9 cellular contexts compared by ENCODE assay signal in genomic region chr19:18401580-18402112, GRCh38. TPM values are rescaled to one million over a fixed set of nuclear protein-coding genes. Genes with fewer than 3 reads are reported as not detected.
DNase-seq lines count a peak whose midpoint lies in the region; ATAC-seq and TF ChIP-seq lines count a peak whose summit lies in the region.
"Had no signal": no experiment of that assay in that cellular context is flagged by ENCODE, and none has a peak within 500 bp of the region (broad histone marks: within the 10 kb centered on the region; RNA-seq: fewer than 3 reads in every experiment).

No MANE protein-coding gene starts in this region.

- ATAC-seq in activated T-helper 17 cell treated with anti-CD3 and anti-CD28 coated beads, Interleukin-2, amount 50 U/mL, for 72 hours (replicated peaks), result no peak

- H3K4me3 Mint-ChIP-seq in activated T-helper 17 cell treated with anti-CD3 and anti-CD28 coated beads, Interleukin-2, amount 50 U/mL, for 72 hours, result no peak overlapping the region
- H3K4me3 Mint-ChIP-seq in type B pancreatic cell, result peak overlapping the region; percentile 31

- peak; percentile 71 for DNase-seq in GM03348 (ENCODE audit: low spot score)
- DNase-seq in M059J (ENCODE audit: low read depth), result peak; percentile 65
- DNase-seq in iris pigment epithelial cell (ENCODE audit: low read depth), result peak; percentile 71
- DNase-seq in type B pancreatic cell (ENCODE audit: extremely low spot score, unreplicated experiment), result no peak
- DNase-seq in dedifferentiated amniotic fluid mesenchymal stem cell (ENCODE audit: extremely low spot score), result no peak
- no peak for DNase-seq in epidermal melanocyte (ENCODE audit: insufficient read length, low spot score)
- DNase-seq in activated CD4-positive, alpha-beta T cell treated with anti-CD3 and anti-CD28 coated beads for 1 hour, result no peak

- H3K36me3 Mint-ChIP-seq in activated T-helper 17 cell treated with anti-CD3 and anti-CD28 coated beads, Interleukin-2, amount 50 U/mL, for 72 hours (ENCODE audit: low read depth), result no peaks in the 10 kb centered on the region
- H3K36me3 Mint-ChIP-seq in type B pancreatic cell, result no peaks in the 10 kb centered on the region

- H3K27ac Mint-ChIP-seq in activated T-helper 17 cell treated with anti-CD3 and anti-CD28 coated beads, Interleukin-2, amount 50 U/mL, for 72 hours, result peak overlapping the region; percentile 62
- H3K27ac Mint-ChIP-seq in type B pancreatic cell, result peak overlapping the region; percentile 93

- H3K27me3 Mint-ChIP-seq in activated T-helper 17 cell treated with anti-CD3 and anti-CD28 coated beads, Interleukin-2, amount 50 U/mL, for 72 hours, result peaks cover 13% of the 10 kb centered on the region
- no peaks in the 10 kb centered on the region for H3K27me3 Mint-ChIP-seq in type B pancreatic cell

- TF ChIP-seq CTCF in type B pancreatic cell (conservative IDR thresholded peaks at IDR 0.05), result peak; percentile 59

- H3K9me3 Mint-ChIP-seq in activated T-helper 17 cell treated with anti-CD3 and anti-CD28 coated beads, Interleukin-2, amount 50 U/mL, for 72 hours, result no peaks in the 10 kb centered on the region
- no peaks in the 10 kb centered on the region for H3K9me3 Mint-ChIP-seq in type B pancreatic cell

- peaks cover 4% of the 10 kb centered on the region for H3K4me1 Mint-ChIP-seq in activated T-helper 17 cell treated with anti-CD3 and anti-CD28 coated beads, Interleukin-2, amount 50 U/mL, for 72 hours
- peaks cover 17% of the 10 kb centered on the region for H3K4me1 Mint-ChIP-seq in type B pancreatic cell (ENCODE audit: unreplicated experiment)

RNA-seq across cellular contexts. Expression of gene LRRC25, which starts 4.2 kb away (rescaled TPM):
- not detected in 2 replicates for total RNA-seq in M059J (2014; rRNA removed; shearing (Covaris generic))
- not detected for total RNA-seq in activated T-helper 17 cell treated with anti-CD3 and anti-CD28 coated beads, Interleukin-2, amount 50 U/mL, for 72 hours
- 0.19 TPM in 1 of 2 replicates, not detected in the other for total RNA-seq in type B pancreatic cell (ENCODE audit: low replicate concordance)
- total RNA-seq: T-helper 2 cell treated with Interferon-gamma antibody and Interleukin-4, amounts not matched to agents 100 ng/mL and 5 ng/mL, for 36 hours had no signal

RNA-seq across cellular contexts. Expression of gene GDF15, which starts 15.7 kb away (rescaled TPM):
- 3.3 and 5.4 TPM in 2 replicates for total RNA-seq in M059J (2014; rRNA removed; shearing (Covaris generic))
- under 1 TPM; 0.45 to 0.50 TPM for total RNA-seq in activated T-helper 17 cell treated with anti-CD3 and anti-CD28 coated beads, Interleukin-2, amount 50 U/mL, for 72 hours
- 102 and 106 TPM in 2 replicates for total RNA-seq in type B pancreatic cell (ENCODE audit: low replicate concordance)
- total RNA-seq: T-helper 2 cell treated with Interferon-gamma antibody and Interleukin-4, amounts not matched to agents 100 ng/mL and 5 ng/mL, for 36 hours had no signal

RNA-seq across cellular contexts. Expression of gene SSBP4, which starts 17.6 kb away (rescaled TPM):
- 55.3 and 61.9 TPM in 2 replicates for total RNA-seq in M059J (2014; rRNA removed; shearing (Covaris generic))
- total RNA-seq in activated T-helper 17 cell treated with anti-CD3 and anti-CD28 coated beads, Interleukin-2, amount 50 U/mL, for 72 hours, result 100 to 1,000 TPM in 1 of 2 donors, 10 to 100 TPM in 1; 73.8 to 169 TPM
- total RNA-seq in type B pancreatic cell (ENCODE audit: low replicate concordance), result 76.7 and 99.0 TPM in 2 replicates

RNA-seq across cellular contexts. Expression of gene ISYNA1, which starts 36.3 kb away (rescaled TPM):
- 6.2 and 8.9 TPM in 2 replicates for total RNA-seq in M059J (2014; rRNA removed; shearing (Covaris generic))
- 10 to 100 TPM; 15.9 to 22.0 TPM for total RNA-seq in activated T-helper 17 cell treated with anti-CD3 and anti-CD28 coated beads, Interleukin-2, amount 50 U/mL, for 72 hours
- total RNA-seq in type B pancreatic cell (ENCODE audit: low replicate concordance), result 278 and 303 TPM in 2 replicates

Comparison
In these comparisons a context has a peak if more than half of its experiments do, and no peak if none do; other contexts are left out.
1. DNase-seq: peak in GM03348 (single experiment), M059J (single experiment) and iris pigment epithelial cell (single experiment); none in type B pancreatic cell (single experiment), dedifferentiated amniotic fluid mesenchymal stem cell (single experiment), epidermal melanocyte (single experiment) and activated CD4-positive, alpha-beta T cell treated with anti-CD3 and anti-CD28 coated beads for 1 hour (single experiment).
2. RNA of gene GDF15, which starts 15.7 kb away (total RNA-seq): 102 to 106 TPM in type B pancreatic cell; 3.3 to 5.4 TPM in M059J and 0.45 to 0.50 TPM in activated T-helper 17 cell treated with anti-CD3 and anti-CD28 coated beads, Interleukin-2, amount 50 U/mL, for 72 hours; every median in the first group is over 10 times any median in the second.